In the genomic region with DNA sequence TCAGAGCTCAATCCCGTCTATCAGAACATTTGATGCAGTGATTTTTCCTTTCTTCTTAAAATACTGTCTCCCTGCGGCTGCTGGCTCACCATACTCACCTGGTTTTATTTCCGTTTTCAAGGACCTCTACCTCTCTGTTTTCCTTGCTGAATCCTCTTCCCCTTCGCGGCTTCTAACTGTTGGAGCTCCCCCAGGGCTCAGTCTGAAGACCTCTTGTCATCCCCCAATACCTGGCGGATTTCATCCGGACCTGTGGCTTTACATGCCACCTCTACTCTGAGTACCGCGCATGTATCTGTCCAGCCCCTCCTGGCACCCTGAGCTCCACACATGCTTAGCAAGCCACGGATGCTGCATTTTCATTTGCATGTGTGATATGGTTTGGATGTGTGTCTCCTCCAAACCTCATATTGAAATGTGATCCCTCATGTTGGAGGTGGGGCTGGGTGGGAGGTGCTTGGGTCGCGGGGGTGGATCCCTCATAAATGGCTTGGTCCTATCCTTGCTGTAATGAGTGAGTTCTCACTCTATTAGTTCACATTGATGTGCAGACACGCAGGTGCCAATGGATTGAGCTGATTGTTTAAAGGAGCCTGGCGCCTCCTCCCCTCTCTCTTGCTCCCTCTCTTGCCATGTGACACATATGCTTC, we compare ENCODE assay signal across 21 cellular contexts.
"Had no signal": no experiment of that assay in that cellular context is flagged by ENCODE, and none has a peak within 500 bp of the region (broad histone marks: within the 10 kb centered on the region; RNA-seq: fewer than 3 reads in every experiment).

No MANE protein-coding gene starts in this region.

- H3K4me3 Mint-ChIP-seq: activated CD4-positive, alpha-beta memory T cell treated with anti-CD3 and anti-CD28 coated beads, Interleukin-2, amount 10 ng/mL, durations not matched to agents 7 days and 5 days; activated T-cell treated with anti-CD3 and anti-CD28 coated beads, Interleukin-2, amount 50 U/mL, for 4 hours; natural killer cell treated with Interleukin-12 subunit alpha and Interleukin-12 subunit beta and Interleukin-15 and Interleukin-18, amount 100 ng/mL, for 72 hours had no signal

- ATAC-seq: activated naive CD4-positive, alpha-beta T cell treated with anti-CD3 and anti-CD28 coated beads, Interleukin-2, amount 50 U/mL, for 72 hours; activated T-cell treated with anti-CD3 and anti-CD28 coated beads, Interleukin-2, amount 50 U/mL, for 4 hours; esophagus mucosa; natural killer cell treated with Interleukin-12 subunit alpha and Interleukin-12 subunit beta and Interleukin-15 and Interleukin-18, amount 100 ng/mL, for 72 hours; right cardiac atrium had no signal

- H3K27ac ChIP-seq: prostate gland, skin epidermis, tibial artery, VCaP had no signal

- H3K9me3 ChIP-seq: prostate gland, tibial artery had no signal

- H3K9me3 Mint-ChIP-seq: activated CD4-positive, alpha-beta memory T cell treated with anti-CD3 and anti-CD28 coated beads, Interleukin-2, amount 10 ng/mL, durations not matched to agents 7 days and 5 days; activated naive CD4-positive, alpha-beta T cell treated with anti-CD3 and anti-CD28 coated beads, Interleukin-2, amount 50 U/mL, for 72 hours; activated T-cell treated with anti-CD3 and anti-CD28 coated beads, Interleukin-2, amount 50 U/mL, for 4 hours; natural killer cell treated with Interleukin-12 subunit alpha and Interleukin-12 subunit beta and Interleukin-15 and Interleukin-18, amount 100 ng/mL, for 72 hours had no signal

- H3K36me3 ChIP-seq: prostate gland, tibial artery had no signal

- H3K4me3 ChIP-seq: prostate gland, skin epidermis, tibial artery had no signal

- FAIRE-seq: colon, urothelium cell line had no signal

- H3K36me3 Mint-ChIP-seq: activated naive CD4-positive, alpha-beta T cell treated with anti-CD3 and anti-CD28 coated beads, Interleukin-2, amount 50 U/mL, for 72 hours; natural killer cell treated with Interleukin-12 subunit alpha and Interleukin-12 subunit beta and Interleukin-15 and Interleukin-18, amount 100 ng/mL, for 72 hours had no signal

- DNase-seq: activated CD4-positive, alpha-beta memory T cell treated with anti-CD3 and anti-CD28 coated beads, Interleukin-2, amount 10 ng/mL, durations not matched to agents 7 days and 5 days; activated gamma-delta T cell; activated T-cell treated with anti-CD3 and anti-CD28 coated beads, Interleukin-2, amount 50 U/mL, for 4 hours; amniotic stem cell; caudate nucleus; kidney glomerular epithelial cell; mesendoderm; right cardiac atrium; stimulated activated CD4-positive, alpha-beta T cell treated with anti-CD3 and anti-CD28 coated beads, Interleukin-15, amount 100 ng/mL, for 24 hours; stimulated activated CD4-positive, alpha-beta T cell treated with anti-CD3 and anti-CD28 coated beads, Interleukin-4, amount 100 ng/mL, for 1 hour; stimulated activated naive CD4-positive, alpha-beta T cell; T1000; tibial artery had no signal

- H3K4me1 ChIP-seq: prostate gland, tibial artery had no signal

- H3K4me1 Mint-ChIP-seq: activated CD4-positive, alpha-beta memory T cell treated with anti-CD3 and anti-CD28 coated beads, Interleukin-2, amount 10 ng/mL, durations not matched to agents 7 days and 5 days had no signal

- H3K27ac Mint-ChIP-seq: activated CD4-positive, alpha-beta memory T cell treated with anti-CD3 and anti-CD28 coated beads, Interleukin-2, amount 10 ng/mL, durations not matched to agents 7 days and 5 days; activated naive CD4-positive, alpha-beta T cell treated with anti-CD3 and anti-CD28 coated beads, Interleukin-2, amount 50 U/mL, for 72 hours; natural killer cell treated with Interleukin-12 subunit alpha and Interleukin-12 subunit beta and Interleukin-15 and Interleukin-18, amount 100 ng/mL, for 72 hours had no signal
